Comparison of ENCODE assay signal across 1 cellular context in the genomic region with DNA sequence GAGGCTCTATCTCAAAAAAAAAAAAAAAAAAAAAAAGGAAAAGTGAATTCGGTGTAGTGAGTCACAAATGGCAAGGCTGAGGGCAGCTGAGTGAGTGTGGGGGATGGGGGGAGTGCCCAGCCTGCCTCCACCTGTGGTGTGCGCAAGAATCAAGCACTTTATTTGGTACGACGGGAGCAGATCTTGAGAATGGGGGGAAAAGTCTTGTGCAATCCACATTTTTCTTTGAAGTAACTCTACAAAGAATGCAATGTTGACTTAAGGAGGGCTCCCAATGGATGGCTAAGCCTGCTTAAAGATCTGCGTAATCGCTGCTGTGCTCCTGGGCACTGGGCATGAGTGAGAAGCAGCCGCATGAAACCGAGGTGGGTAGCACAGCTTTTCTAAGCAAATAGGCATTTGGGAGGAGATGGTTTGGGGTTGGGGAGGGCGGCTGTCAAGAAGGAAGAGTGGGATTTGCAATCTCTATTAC.
A peak's percentile ranks its signal among the peaks of the same experiment; 100 is the strongest.
TF ChIP-seq lines count a peak whose summit lies in the region.

No MANE protein-coding gene starts in this region.

TF ChIP-seq in A549, 52 proteins besides CTCF, POLR2A, EP300 and RAD21 (continued from another document):
- TF ChIP-seq, protein P1, sequence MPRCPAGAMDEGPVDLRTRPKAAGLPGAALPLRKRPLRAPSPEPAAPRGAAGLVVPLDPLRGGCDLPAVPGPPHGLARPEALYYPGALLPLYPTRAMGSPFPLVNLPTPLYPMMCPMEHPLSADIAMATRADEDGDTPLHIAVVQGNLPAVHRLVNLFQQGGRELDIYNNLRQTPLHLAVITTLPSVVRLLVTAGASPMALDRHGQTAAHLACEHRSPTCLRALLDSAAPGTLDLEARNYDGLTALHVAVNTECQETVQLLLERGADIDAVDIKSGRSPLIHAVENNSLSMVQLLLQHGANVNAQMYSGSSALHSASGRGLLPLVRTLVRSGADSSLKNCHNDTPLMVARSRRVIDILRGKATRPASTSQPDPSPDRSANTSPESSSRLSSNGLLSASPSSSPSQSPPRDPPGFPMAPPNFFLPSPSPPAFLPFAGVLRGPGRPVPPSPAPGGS (IDR thresholded peaks at IDR 0.05): peak; percentile 80; the same call in 2 of the 3 replicates
- TF ChIP-seq, protein P2, sequence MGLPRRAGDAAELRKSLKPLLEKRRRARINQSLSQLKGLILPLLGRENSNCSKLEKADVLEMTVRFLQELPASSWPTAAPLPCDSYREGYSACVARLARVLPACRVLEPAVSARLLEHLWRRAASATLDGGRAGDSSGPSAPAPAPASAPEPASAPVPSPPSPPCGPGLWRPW (IDR thresholded peaks at IDR 0.05): peak; percentile 89
- no peak for TF ChIP-seq NFE2L2 (conservative IDR thresholded peaks at IDR 0.05; ENCODE audit: low read length)
- no peak for TF ChIP-seq EHMT2 (IDR thresholded peaks at IDR 0.05; ENCODE audit: low read depth)
- no peak for TF ChIP-seq SREBF2 (IDR thresholded peaks at IDR 0.05)
- no peak for TF ChIP-seq HDAC2 (IDR thresholded peaks at IDR 0.05)
- no peak for TF ChIP-seq MAFK (IDR thresholded peaks at IDR 0.05; ENCODE audit: partially characterized antibody)
- TF ChIP-seq POLR2AphosphoS2 (conservative IDR thresholded peaks at IDR 0.05; ENCODE audit: low read length): no peak
- TF ChIP-seq, protein P3, sequence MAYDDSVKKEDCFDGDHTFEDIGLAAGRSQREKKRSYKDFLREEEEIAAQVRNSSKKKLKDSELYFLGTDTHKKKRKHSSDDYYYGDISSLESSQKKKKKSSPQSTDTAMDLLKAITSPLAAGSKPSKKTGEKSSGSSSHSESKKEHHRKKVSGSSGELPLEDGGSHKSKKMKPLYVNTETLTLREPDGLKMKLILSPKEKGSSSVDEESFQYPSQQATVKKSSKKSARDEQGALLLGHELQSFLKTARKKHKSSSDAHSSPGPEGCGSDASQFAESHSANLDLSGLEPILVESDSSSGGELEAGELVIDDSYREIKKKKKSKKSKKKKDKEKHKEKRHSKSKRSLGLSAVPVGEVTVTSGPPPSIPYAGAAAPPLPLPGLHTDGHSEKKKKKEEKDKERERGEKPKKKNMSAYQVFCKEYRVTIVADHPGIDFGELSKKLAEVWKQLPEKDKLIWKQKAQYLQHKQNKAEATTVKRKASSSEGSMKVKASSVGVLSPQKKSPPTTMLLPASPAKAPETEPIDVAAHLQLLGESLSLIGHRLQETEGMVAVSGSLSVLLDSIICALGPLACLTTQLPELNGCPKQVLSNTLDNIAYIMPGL (CRISPR knock-in tag; IDR thresholded peaks at IDR 0.05; ENCODE audit: borderline replicate concordance): no peak
- TF ChIP-seq CHD2 (IDR thresholded peaks at IDR 0.05; ENCODE audit: low read length, partially characterized antibody): no peak
- peak; percentile 62; the same call in 1 of the 2 replicates for TF ChIP-seq GATA3 (IDR thresholded peaks at IDR 0.05; ENCODE audit: borderline replicate concordance)
- no peak for TF ChIP-seq RARB (CRISPR knock-in tag; IDR thresholded peaks at IDR 0.05)
- TF ChIP-seq NPAS2 (CRISPR knock-in tag; IDR thresholded peaks at IDR 0.05; ENCODE audit: borderline replicate concordance): no peak
- TF ChIP-seq, protein P4, sequence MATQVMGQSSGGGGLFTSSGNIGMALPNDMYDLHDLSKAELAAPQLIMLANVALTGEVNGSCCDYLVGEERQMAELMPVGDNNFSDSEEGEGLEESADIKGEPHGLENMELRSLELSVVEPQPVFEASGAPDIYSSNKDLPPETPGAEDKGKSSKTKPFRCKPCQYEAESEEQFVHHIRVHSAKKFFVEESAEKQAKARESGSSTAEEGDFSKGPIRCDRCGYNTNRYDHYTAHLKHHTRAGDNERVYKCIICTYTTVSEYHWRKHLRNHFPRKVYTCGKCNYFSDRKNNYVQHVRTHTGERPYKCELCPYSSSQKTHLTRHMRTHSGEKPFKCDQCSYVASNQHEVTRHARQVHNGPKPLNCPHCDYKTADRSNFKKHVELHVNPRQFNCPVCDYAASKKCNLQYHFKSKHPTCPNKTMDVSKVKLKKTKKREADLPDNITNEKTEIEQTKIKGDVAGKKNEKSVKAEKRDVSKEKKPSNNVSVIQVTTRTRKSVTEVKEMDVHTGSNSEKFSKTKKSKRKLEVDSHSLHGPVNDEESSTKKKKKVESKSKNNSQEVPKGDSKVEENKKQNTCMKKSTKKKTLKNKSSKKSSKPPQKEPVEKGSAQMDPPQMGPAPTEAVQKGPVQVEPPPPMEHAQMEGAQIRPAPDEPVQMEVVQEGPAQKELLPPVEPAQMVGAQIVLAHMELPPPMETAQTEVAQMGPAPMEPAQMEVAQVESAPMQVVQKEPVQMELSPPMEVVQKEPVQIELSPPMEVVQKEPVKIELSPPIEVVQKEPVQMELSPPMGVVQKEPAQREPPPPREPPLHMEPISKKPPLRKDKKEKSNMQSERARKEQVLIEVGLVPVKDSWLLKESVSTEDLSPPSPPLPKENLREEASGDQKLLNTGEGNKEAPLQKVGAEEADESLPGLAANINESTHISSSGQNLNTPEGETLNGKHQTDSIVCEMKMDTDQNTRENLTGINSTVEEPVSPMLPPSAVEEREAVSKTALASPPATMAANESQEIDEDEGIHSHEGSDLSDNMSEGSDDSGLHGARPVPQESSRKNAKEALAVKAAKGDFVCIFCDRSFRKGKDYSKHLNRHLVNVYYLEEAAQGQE (IDR thresholded peaks at IDR 0.05): no peak
- no peak for TF ChIP-seq HEYL (CRISPR knock-in tag; IDR thresholded peaks at IDR 0.05)
- TF ChIP-seq FOSB (CRISPR knock-in tag; IDR thresholded peaks at IDR 0.05): no peak
- peak; percentile 98 to 99 for TF ChIP-seq CEBPB (IDR thresholded peaks at IDR 0.05)
- no peak for TF ChIP-seq RCOR1 (IDR thresholded peaks at IDR 0.05; ENCODE audit: low read depth, low read length)
- peak; percentile 43 for TF ChIP-seq SMC3 (IDR thresholded peaks at IDR 0.05)
- TF ChIP-seq, protein P5, sequence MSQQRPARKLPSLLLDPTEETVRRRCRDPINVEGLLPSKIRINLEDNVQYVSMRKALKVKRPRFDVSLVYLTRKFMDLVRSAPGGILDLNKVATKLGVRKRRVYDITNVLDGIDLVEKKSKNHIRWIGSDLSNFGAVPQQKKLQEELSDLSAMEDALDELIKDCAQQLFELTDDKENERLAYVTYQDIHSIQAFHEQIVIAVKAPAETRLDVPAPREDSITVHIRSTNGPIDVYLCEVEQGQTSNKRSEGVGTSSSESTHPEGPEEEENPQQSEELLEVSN (IDR thresholded peaks at IDR 0.05; ENCODE audit: borderline replicate concordance, low read depth): no peak
- no peak for TF ChIP-seq PHF8 (IDR thresholded peaks at IDR 0.05; ENCODE audit: borderline replicate concordance, low read depth)
- no peak for TF ChIP-seq MYC (IDR thresholded peaks at IDR 0.05; ENCODE audit: borderline replicate concordance, low read length)
- no peak for TF ChIP-seq CBX8 (IDR thresholded peaks at IDR 0.05)
- peak; percentile 94 to 95 for TF ChIP-seq JUN (IDR thresholded peaks at IDR 0.05)
- no peak for TF ChIP-seq CBX2 (IDR thresholded peaks at IDR 0.05; ENCODE audit: borderline replicate concordance, low read depth)
- TF ChIP-seq, protein P6, sequence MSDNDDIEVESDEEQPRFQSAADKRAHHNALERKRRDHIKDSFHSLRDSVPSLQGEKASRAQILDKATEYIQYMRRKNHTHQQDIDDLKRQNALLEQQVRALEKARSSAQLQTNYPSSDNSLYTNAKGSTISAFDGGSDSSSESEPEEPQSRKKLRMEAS (IDR thresholded peaks at IDR 0.05): peak; percentile 25; the same call in 1 of the 2 replicates
- no peak for TF ChIP-seq RFX5 (IDR thresholded peaks at IDR 0.05)
- TF ChIP-seq, protein P7, sequence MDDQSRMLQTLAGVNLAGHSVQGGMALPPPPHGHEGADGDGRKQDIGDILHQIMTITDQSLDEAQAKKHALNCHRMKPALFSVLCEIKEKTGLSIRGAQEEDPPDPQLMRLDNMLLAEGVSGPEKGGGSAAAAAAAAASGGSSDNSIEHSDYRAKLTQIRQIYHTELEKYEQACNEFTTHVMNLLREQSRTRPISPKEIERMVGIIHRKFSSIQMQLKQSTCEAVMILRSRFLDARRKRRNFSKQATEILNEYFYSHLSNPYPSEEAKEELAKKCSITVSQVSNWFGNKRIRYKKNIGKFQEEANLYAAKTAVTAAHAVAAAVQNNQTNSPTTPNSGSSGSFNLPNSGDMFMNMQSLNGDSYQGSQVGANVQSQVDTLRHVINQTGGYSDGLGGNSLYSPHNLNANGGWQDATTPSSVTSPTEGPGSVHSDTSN (IDR thresholded peaks at IDR 0.05): no peak
- peak; percentile 60 for TF ChIP-seq FOSL2 (IDR thresholded peaks at IDR 0.05)
- peak; percentile 68 for TF ChIP-seq FOSL2 (CRISPR knock-in tag; IDR thresholded peaks at IDR 0.05)
